8 cellular contexts compared by ENCODE assay signal in genomic region chr14:87615822-87616679, GRCh38.
A peak's percentile ranks its signal among the peaks of the same experiment; 100 is the strongest.
DNase-seq lines count a peak whose midpoint lies in the region; ATAC-seq and FAIRE-seq lines count a peak whose summit lies in the region.

No MANE protein-coding gene starts in this region.

- H3K27ac Mint-ChIP-seq in stimulated activated naive CD8-positive, alpha-beta T cell treated with anti-CD3 and anti-CD28 coated beads, Interleukin-15, amount 100 ng/mL, for 72 hours: no peak overlapping the region

- no peaks in the 10 kb centered on the region for H3K4me1 Mint-ChIP-seq in stimulated activated naive CD8-positive, alpha-beta T cell treated with anti-CD3 and anti-CD28 coated beads, Interleukin-15, amount 100 ng/mL, for 72 hours

- no peak for FAIRE-seq in HTR-8/SVneo (lab: Jason Lieb, UNC)

- H3K9me3 Mint-ChIP-seq in stimulated activated naive CD8-positive, alpha-beta T cell treated with anti-CD3 and anti-CD28 coated beads, Interleukin-15, amount 100 ng/mL, for 72 hours: peaks cover 0 to 11% of the 10 kb centered on the region in 2 donors

- ATAC-seq in GM21360 (IDR thresholded peaks at IDR 0.05; ENCODE audit: unreplicated experiment): peak; percentile 97
- peak; percentile 49 for ATAC-seq in stimulated activated naive CD8-positive, alpha-beta T cell treated with anti-CD3 and anti-CD28 coated beads, Interleukin-15, amount 100 ng/mL, for 72 hours

- H3K27me3 Mint-ChIP-seq in stimulated activated naive CD8-positive, alpha-beta T cell treated with anti-CD3 and anti-CD28 coated beads, Interleukin-15, amount 100 ng/mL, for 72 hours: peaks cover 9% of the 10 kb centered on the region

- no peak overlapping the region for H3K4me3 Mint-ChIP-seq in stimulated activated naive CD8-positive, alpha-beta T cell treated with anti-CD3 and anti-CD28 coated beads, Interleukin-15, amount 100 ng/mL, for 72 hours

- DNase-seq in NCI-H187 (lab: John Stamatoyannopoulos, UW) (peak; percentile 35 to 50), NCI-H187 treated with DMSO at 0.1 percent for 48 hours (lab: John Stamatoyannopoulos, UW) (no peak), HTR-8/SVneo (ENCODE audit: insufficient read length, low spot score) (peak; percentile 25), OCI-M2 (lab: John Stamatoyannopoulos, UW; ENCODE audit: unreplicated experiment) (peak; percentile 2), T47D (ENCODE audit: low read depth in 1 of 2, low spot score in 1 of 2) (peak; percentile 66 to 80), kidney tubule cell (ENCODE audit: low spot score) (peak; percentile 61)
- DNase-seq in stimulated activated naive CD8-positive, alpha-beta T cell treated with anti-CD3 and anti-CD28 coated beads, Interleukin-15, amount 100 ng/mL, for 72 hours: peak; percentile 31 to 36

- in situ Hi-C loops in T47D (cut with HindIII; ENCODE audit: low pct_unique_long_range_greater_than_20kb, low sequenced_read_pairs): no loop called here
